In the genomic region with DNA sequence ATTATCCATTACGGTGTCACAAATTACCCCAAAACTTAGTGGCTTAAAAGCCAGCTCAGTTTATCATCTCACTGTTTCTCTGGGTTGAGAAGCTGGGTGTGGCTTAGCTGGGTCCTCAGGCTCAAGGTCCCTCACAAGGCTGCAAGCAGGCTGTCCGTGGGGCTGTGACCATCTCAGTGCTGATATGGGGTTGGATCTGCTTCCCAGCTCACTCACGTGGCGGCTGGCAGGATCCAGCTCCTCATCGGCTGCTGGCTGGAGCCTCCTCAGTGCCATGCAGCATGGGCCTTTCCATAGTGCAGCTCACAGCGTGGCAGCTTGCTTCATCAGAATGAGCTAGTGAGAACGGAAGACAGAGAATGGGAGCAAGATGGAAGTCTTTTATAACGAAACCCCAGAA, we compare ENCODE assay signal across 17 cellular contexts.
A peak's percentile ranks its signal among the peaks of the same experiment; 100 is the strongest.
DNase-seq lines count a peak whose midpoint lies in the region; ATAC-seq and TF ChIP-seq lines count a peak whose summit lies in the region.
"Had no signal": no experiment of that assay in that cellular context is flagged by ENCODE, and none has a peak within 500 bp of the region (broad histone marks: within the 10 kb centered on the region; RNA-seq: fewer than 3 reads in every experiment).

No MANE protein-coding gene starts in this region.

- 56 to 75% (median 68%) methylated on average over 7 to 8 of the region's 8 CpGs for WGBS in adrenal gland, 4 donors
- no CpG with 5 or more reads among the region's 8 CpGs for WGBS in trophoblast cell (ENCODE audit: extremely low coverage, insufficient coverage, insufficient read length)
- WGBS in testis, 2 donors: 73 to 92% methylated on average over 5 to 8 of the region's 8 CpGs

- no peak overlapping the region for H4K8ac ChIP-seq in trophoblast cell (ENCODE audit: low read depth, low read length)

- H3K4me1 ChIP-seq in adrenal gland (replicated peaks in 1 of 2) (peaks cover under 1 to 30% of the 10 kb centered on the region in 2 donors), trophoblast cell (ENCODE audit: control insufficient read depth in 1 of 2, insufficient read depth in 2 of 2, low read length in 2 of 2) (peaks cover 13 to 19% of the 10 kb centered on the region in 2 experiments), testis (no peaks in the 10 kb centered on the region), breast epithelium (no peaks in the 10 kb centered on the region)

- H3K14ac ChIP-seq in trophoblast cell (ENCODE audit: low read length): no peak overlapping the region

- no peaks in the 10 kb centered on the region for H3K79me2 ChIP-seq in trophoblast cell (ENCODE audit: control insufficient read depth, insufficient read depth, low read length, poor library complexity)

- intact Hi-C loops in Right ventricle myocardium superior (cut with DNase I): loop anchor here (10.0 kb wide), 1 partner anchor 105 kb away; no protein-coding TSS in a partner anchor
- intact Hi-C loops in left ventricle myocardium superior (cut with micrococcal nuclease): no loop called here
- intact Hi-C loops in adrenal gland (cut with DNase I): loop anchor here in 1 of 2 donors (10.0 kb wide), 1 partner anchor 135 kb away; no protein-coding TSS in a partner anchor
- intact Hi-C loops in testis (cut with DNase I; ENCODE audit: low total_unique reads): no loop called here
- intact Hi-C loops in breast epithelium (cut with DNase I; ENCODE audit: low total_unique reads): no loop called here

- no peak for TF ChIP-seq CTCF in adrenal gland (IDR thresholded peaks at IDR 0.05)
- no peak for TF ChIP-seq CTCF in testis (IDR thresholded peaks at IDR 0.05)
- TF ChIP-seq CTCF in breast epithelium (IDR thresholded peaks at IDR 0.05): no peak

- TF ChIP-seq POLR2A in adrenal gland (IDR thresholded peaks at IDR 0.05) (no peak), testis (IDR thresholded peaks at IDR 0.05) (no peak), breast epithelium (IDR thresholded peaks at IDR 0.05) (no peak)

- H3K4me2 ChIP-seq in trophoblast cell (ENCODE audit: low read length): no peak overlapping the region
- H3K4me2 ChIP-seq: BLaER1 had no signal

- H4K12ac ChIP-seq in trophoblast cell (ENCODE audit: low read depth, low read length): no peak overlapping the region

- H3K23ac ChIP-seq in trophoblast cell (ENCODE audit: low read length): no peak overlapping the region

- no peak overlapping the region for H4K91ac ChIP-seq in trophoblast cell (ENCODE audit: low read depth, low read length)

- H2AFZ ChIP-seq in trophoblast cell (ENCODE audit: insufficient read depth, low read length, poor library complexity): no peak overlapping the region

- H2BK12ac ChIP-seq in trophoblast cell (ENCODE audit: low read length): peak overlapping the region; percentile 41

- no peak overlapping the region for H2AK5ac ChIP-seq in trophoblast cell (ENCODE audit: low read length)

- no peak overlapping the region for H2BK120ac ChIP-seq in trophoblast cell (ENCODE audit: insufficient read depth, low read length, poor library complexity)

- H3K4me3 ChIP-seq in adrenal gland: no peak overlapping the region
- H3K4me3 ChIP-seq in trophoblast cell (ENCODE audit: low read depth, low read length): no peak overlapping the region
- no peak overlapping the region for H3K4me3 ChIP-seq in testis
- no peak overlapping the region for H3K4me3 ChIP-seq in breast epithelium
- H3K4me3 ChIP-seq: BLaER1 had no signal

- peak overlapping the region in 2 of 5 donors; percentile 48 to 66 for H3K27ac ChIP-seq in adrenal gland
- H3K27ac ChIP-seq in trophoblast cell (ENCODE audit: low read depth, low read length): no peak overlapping the region
- H3K27ac ChIP-seq in testis: no peak overlapping the region
- H3K27ac ChIP-seq in breast epithelium: no peak overlapping the region
- H3K27ac ChIP-seq: 22Rv1, BLaER1 had no signal

- DNase-seq in Right ventricle myocardium superior (no peak), left ventricle myocardium superior (no peak), adrenal gland (peak; percentile 52 to 80 (median 71)), trophoblast cell (no peak), testis (peak; percentile 61), breast epithelium (ENCODE audit: low spot score in 2 of 2) (no peak), NCI-H2081 treated with DMSO at 0.1 percent for 48 hours (lab: John Stamatoyannopoulos, UW) (no peak)
- DNase-seq: CD4-positive, alpha-beta memory T cell; DMS153; DMS79; GF-D8; GOT3; H7; HFFc6 had no signal

- no peak overlapping the region for H3K4ac ChIP-seq in trophoblast cell (ENCODE audit: low read depth, low read length)

- H3K9me3 ChIP-seq in adrenal gland (replicated peaks in 1 of 3): no peaks in the 10 kb centered on the region
- no peaks in the 10 kb centered on the region for H3K9me3 ChIP-seq in trophoblast cell (ENCODE audit: insufficient read depth, low read depth, low read length)
- H3K9me3 ChIP-seq in testis: no peaks in the 10 kb centered on the region
- no peaks in the 10 kb centered on the region for H3K9me3 ChIP-seq in breast epithelium
- H3K9me3 ChIP-seq: BLaER1 had no signal

- H3K9ac ChIP-seq in trophoblast cell (ENCODE audit: low read length): no peak overlapping the region
- H3K9ac ChIP-seq: BLaER1 had no signal

- no peak overlapping the region for H3K18ac ChIP-seq in trophoblast cell (ENCODE audit: low read length)

- H3K27me3 ChIP-seq in adrenal gland (no peaks in the 10 kb centered on the region), trophoblast cell (ENCODE audit: insufficient read depth, low read length) (no peaks in the 10 kb centered on the region), testis (no peaks in the 10 kb centered on the region), breast epithelium (no peaks in the 10 kb centered on the region)
- H3K27me3 ChIP-seq: BLaER1 had no signal

- H3K36me3 ChIP-seq in adrenal gland (replicated peaks in 1 of 2) (no peaks in the 10 kb centered on the region), trophoblast cell (ENCODE audit: control insufficient read depth in 1 of 2, insufficient read depth in 2 of 2, low read length in 2 of 2) (no peaks in the 10 kb centered on the region), testis (ENCODE audit: low read depth, missing control alignments) (no peaks in the 10 kb centered on the region), breast epithelium (no peaks in the 10 kb centered on the region)
- H3K36me3 ChIP-seq: BLaER1 had no signal

- peak; percentile 30 for ATAC-seq in Right ventricle myocardium superior (ENCODE audit: poor library complexity)
- no peak for ATAC-seq in left ventricle myocardium superior
- ATAC-seq: HCT116 had no signal

- H2BK5ac ChIP-seq in trophoblast cell (ENCODE audit: low read depth, low read length, poor library complexity): no peak overlapping the region

- H3K79me1 ChIP-seq in trophoblast cell (ENCODE audit: low read length): peaks cover 8% of the 10 kb centered on the region

Comparison
In these comparisons a context has a peak if more than half of its experiments do, and no peak if none do; other contexts are left out.
1. DNase-seq: peak in adrenal gland (7 of 7) and testis (single experiment); none in Right ventricle myocardium superior (single experiment), left ventricle myocardium superior (single experiment), trophoblast cell (0 of 2), breast epithelium (0 of 2) and NCI-H2081 treated with DMSO at 0.1 percent for 48 hours (single experiment).